Comparison of ENCODE assay signal across 28 cellular contexts in the genomic region with DNA sequence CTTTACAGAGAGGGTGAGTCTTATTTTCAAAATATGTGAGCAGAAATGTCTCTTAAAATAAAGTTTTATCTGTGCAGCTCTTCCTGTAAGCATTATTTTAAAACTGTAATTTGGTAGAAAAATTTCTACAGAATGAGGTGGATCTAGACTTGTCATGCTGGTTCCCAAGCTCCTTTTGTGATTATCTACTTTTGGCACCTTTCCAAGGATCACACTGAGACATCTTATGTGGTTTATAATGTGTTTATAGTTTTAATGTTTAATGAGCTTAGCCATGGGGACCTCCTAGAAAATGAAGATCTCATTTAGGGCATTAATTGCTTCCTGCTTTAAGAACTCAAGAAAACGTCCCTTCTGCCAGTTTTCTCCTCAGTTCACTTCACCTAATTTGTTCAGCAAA.
"Had no signal": no experiment of that assay in that cellular context is flagged by ENCODE, and none has a peak within 500 bp of the region (broad histone marks: within the 10 kb centered on the region; RNA-seq: fewer than 3 reads in every experiment).

No MANE protein-coding gene starts in this region.

- H3K36me3 ChIP-seq: colonic mucosa, left lung, lower lobe of right lung, stomach, thyroid gland, upper lobe of left lung, vagina had no signal

- H3K4me3 ChIP-seq: colonic mucosa, left lung, lower lobe of right lung, neural progenitor cell, psoas muscle, smooth muscle cell, stomach, thyroid gland, upper lobe of left lung, vagina had no signal

- ATAC-seq: activated CD8-positive, alpha-beta memory T cell treated with anti-CD3 and anti-CD28 coated beads, Interleukin-2, amount 10 ng/mL, durations not matched to agents 7 days and 5 days; activated CD8-positive, alpha-beta T cell treated with anti-CD3 and anti-CD28 coated beads, Interleukin-2, amount 10 ng/mL, durations not matched to agents 7 days and 5 days; activated naive CD8-positive, alpha-beta T cell treated with anti-CD3 and anti-CD28 coated beads, Interleukin-2, amount 50 U/mL, for 24 hours; left lung; lower lobe of right lung; natural killer cell; psoas muscle; stimulated activated memory B cell treated with anti-CD40 and anti-IgM and Interleukin-4, amounts not matched to agents 10 μg/mL and 1 μg/mL and 100 μg/mL, for 72 hours had no signal

- FAIRE-seq: endometrium, frontal cortex, islet of Langerhans had no signal

- DNase-seq: activated B cell treated with CpG ODN at 0.5 μM for 24 hours; activated CD4-positive, alpha-beta T cell treated with anti-CD3 and anti-CD28 coated beads, Interleukin-2, amount 50 U/mL, for 1 hour; activated CD8-positive, alpha-beta memory T cell treated with anti-CD3 and anti-CD28 coated beads, Interleukin-2, amount 10 ng/mL, durations not matched to agents 7 days and 5 days; activated CD8-positive, alpha-beta T cell treated with anti-CD3 and anti-CD28 coated beads, Interleukin-2, amount 10 ng/mL, durations not matched to agents 7 days and 5 days; activated naive CD8-positive, alpha-beta T cell treated with anti-CD3 and anti-CD28 coated beads, Interleukin-2, amount 50 U/mL, for 24 hours; activated T-cell treated with anti-CD3 and anti-CD28 coated beads, Interleukin-2, amount 50 U/mL, for 48 hours; amygdala; colonic mucosa; effector CD8-positive, alpha-beta T cell; left lung; lower lobe of right lung; mesendoderm; natural killer cell; occipital lobe; psoas muscle; stimulated activated CD4-positive, alpha-beta T cell treated with anti-CD3 and anti-CD28 coated beads, Interleukin-1b, Interleukin-23, amount 100 ng/mL, for 48 hours; stimulated activated CD4-positive, alpha-beta T cell treated with anti-CD3 and anti-CD28 coated beads, Interleukin-4, amount 100 ng/mL, for 4 hours; stimulated activated CD8-positive, alpha-beta memory T cell treated with anti-CD3 and anti-CD28 coated beads, Interleukin-4, amount 100 ng/mL, for 48 hours; stomach; thyroid gland; upper lobe of left lung had no signal

- H3K27me3 ChIP-seq: colonic mucosa, left lung, neural progenitor cell, stomach, thyroid gland, upper lobe of left lung, vagina had no signal
